Comparison of ENCODE assay signal across 28 cellular contexts in genomic region chr11:97751952-97752351, GRCh38.
"Had no signal": no experiment of that assay in that cellular context is flagged by ENCODE, and none has a peak within 500 bp of the region (broad histone marks: within the 10 kb centered on the region; RNA-seq: fewer than 3 reads in every experiment).

No MANE protein-coding gene starts in this region.

- H3K4me3 ChIP-seq: adrenal gland, body of pancreas, esophagus squamous epithelium, gastroesophageal sphincter, heart right ventricle, hepatocyte had no signal

- H3K4me2 ChIP-seq: hepatocyte had no signal

- H3K27me3 ChIP-seq: adrenal gland, body of pancreas, esophagus squamous epithelium, gastroesophageal sphincter, heart right ventricle, hepatocyte had no signal

- H3K4me1 ChIP-seq: adrenal gland, body of pancreas, esophagus squamous epithelium, gastroesophageal sphincter had no signal

- H2AFZ ChIP-seq: hepatocyte had no signal

- H3K27ac ChIP-seq: adrenal gland, body of pancreas, esophagus squamous epithelium, gastroesophageal sphincter, heart right ventricle, hepatocyte had no signal

- H3K9me3 ChIP-seq: adrenal gland, body of pancreas, esophagus squamous epithelium, gastroesophageal sphincter had no signal

- DNase-seq: activated CD4-positive, alpha-beta memory T cell treated with anti-CD3 and anti-CD28 coated beads for 36 hours; activated CD4-positive, alpha-beta T cell treated with anti-CD3 and anti-CD28 coated beads for 36 hours; activated CD4-positive, alpha-beta T cell treated with anti-CD3 and anti-CD28 coated beads, Interleukin-2, amount 10 ng/mL, durations not matched to agents 24 days and 14 days; activated CD4-positive, CD25-positive, alpha-beta regulatory T cell; activated CD4-positive, CD25-positive, alpha-beta regulatory T cell treated with anti-CD3 and anti-CD28 coated beads, Interleukin-2, amount 50 U/mL, for 72 hours; activated CD8-positive, alpha-beta memory T cell treated with anti-CD3 and anti-CD28 coated beads, Interleukin-2, amount 10 ng/mL, durations not matched to agents 7 days and 5 days; activated CD8-positive, alpha-beta memory T cell treated with anti-CD3 and anti-CD28 coated beads, Interleukin-2, amount 50 U/mL, for 4 hours; activated CD8-positive, alpha-beta T cell treated with anti-CD3 and anti-CD28 coated beads, Interleukin-2, amount 10 ng/mL, durations not matched to agents 7 days and 5 days; activated effector memory CD4-positive, alpha-beta T cell treated with anti-CD3 and anti-CD28 coated beads, Interleukin-2, amount 50 U/mL, for 16 hours; activated naive CD4-positive, alpha-beta T cell treated with anti-CD3 and anti-CD28 coated beads for 36 hours; activated naive CD8-positive, alpha-beta T cell treated with anti-CD3 and anti-CD28 coated beads for 36 hours; activated naive CD8-positive, alpha-beta T cell treated with anti-CD3 and anti-CD28 coated beads, Interleukin-2, amount 50 U/mL, for 24 hours; activated T-cell treated with anti-CD3 and anti-CD28 coated beads, Interleukin-2, amount 50 U/mL, for 1 hour; activated T-cell treated with anti-CD3 and anti-CD28 coated beads, Interleukin-2, amount 50 U/mL, for 48 hours; adrenal gland; aorta; caudate nucleus; cortex of kidney; dermis blood vessel endothelial cell; effector CD4-positive, alpha-beta T cell; effector memory CD8-positive, alpha-beta T cell; esophagus squamous epithelium; foreskin melanocyte; T1000 had no signal

- ATAC-seq: activated CD4-positive, alpha-beta T cell treated with anti-CD3 and anti-CD28 coated beads for 36 hours; activated CD8-positive, alpha-beta memory T cell treated with anti-CD3 and anti-CD28 coated beads, Interleukin-2, amount 10 ng/mL, durations not matched to agents 7 days and 5 days; activated CD8-positive, alpha-beta T cell treated with anti-CD3 and anti-CD28 coated beads, Interleukin-2, amount 10 ng/mL, durations not matched to agents 7 days and 5 days; activated naive CD8-positive, alpha-beta T cell treated with anti-CD3 and anti-CD28 coated beads, Interleukin-2, amount 50 U/mL, for 24 hours; effector memory CD8-positive, alpha-beta T cell; gastroesophageal sphincter had no signal

- H3K36me3 ChIP-seq: adrenal gland, esophagus squamous epithelium, gastroesophageal sphincter, heart right ventricle had no signal

- H3K79me2 ChIP-seq: hepatocyte had no signal
